Comparison of ENCODE assay signal across 16 cellular contexts in genomic region chr17:31273511-31273910, GRCh38. TPM values are rescaled to one million over a fixed set of nuclear protein-coding genes. Genes with fewer than 3 reads are reported as not detected.
A peak's percentile ranks its signal among the peaks of the same experiment; 100 is the strongest.
DNase-seq lines count a peak whose midpoint lies in the region; ATAC-seq, FAIRE-seq and TF ChIP-seq lines count a peak whose summit lies in the region.
"Had no signal": no experiment of that assay in that cellular context is flagged by ENCODE, and none has a peak within 500 bp of the region (broad histone marks: within the 10 kb centered on the region; RNA-seq: fewer than 3 reads in every experiment).

No MANE protein-coding gene starts in this region.

- H3K9me3 Mint-ChIP-seq in activated CD4-positive, alpha-beta T cell treated with anti-CD3 and anti-CD28 coated beads, Interleukin-2, amount 10 ng/mL, durations not matched to agents 24 days and 14 days: no peaks in the 10 kb centered on the region
- H3K9me3 Mint-ChIP-seq: H9 had no signal

- peaks cover 9% of the 10 kb centered on the region for H3K36me3 ChIP-seq in upper lobe of right lung

- FAIRE-seq in islet of Langerhans (lab: Jason Lieb, UNC): peak; percentile 66

- peak; percentile 5 for DNase-seq in NCI-H748 (lab: John Stamatoyannopoulos, UW; ENCODE audit: unreplicated experiment)
- no peak for DNase-seq in NCI-H748 treated with DMSO at 0.1 percent for 48 hours (lab: John Stamatoyannopoulos, UW)
- DNase-seq in dermis blood vessel endothelial cell: peak; percentile 19
- no peak for DNase-seq in upper lobe of right lung
- no peak for DNase-seq in stimulated activated CD4-positive, alpha-beta T cell treated with anti-CD3 and anti-CD28 coated beads, Interleukin-2, amount 100 ng/mL, for 24 hours
- DNase-seq in activated CD4-positive, alpha-beta T cell treated with anti-CD3 and anti-CD28 coated beads, Interleukin-2, amount 10 ng/mL, durations not matched to agents 24 days and 14 days: no peak
- DNase-seq: H9, NCI-H1930, NCI-H2171, Peyer's patch, SHP77 treated with DMSO at 0.1 percent for 48 hours had no signal

- no peak for TF ChIP-seq CTCF in upper lobe of right lung (IDR thresholded peaks at IDR 0.05)

- no peak for ATAC-seq in upper lobe of right lung
- ATAC-seq in GM18517 (IDR thresholded peaks at IDR 0.05; ENCODE audit: unreplicated experiment): no peak

- no peaks in the 10 kb centered on the region for H3K27me3 ChIP-seq in upper lobe of right lung
- H3K27me3 ChIP-seq: Peyer's patch had no signal

- intact Hi-C loops in upper lobe of right lung (cut with DNase I): no loop called here
- intact Hi-C loops in activated CD4-positive, alpha-beta T cell treated with anti-CD3 and anti-CD28 coated beads, Interleukin-2, amount 10 ng/mL, durations not matched to agents 24 days and 14 days (cut with micrococcal nuclease): no loop called here

- H3K27ac Mint-ChIP-seq in activated CD4-positive, alpha-beta T cell treated with anti-CD3 and anti-CD28 coated beads, Interleukin-2, amount 10 ng/mL, durations not matched to agents 24 days and 14 days: no peak overlapping the region
- H3K27ac Mint-ChIP-seq: H9 had no signal

- H3K9me3 ChIP-seq in upper lobe of right lung: no peaks in the 10 kb centered on the region
- H3K9me3 ChIP-seq: Peyer's patch had no signal

- peaks cover 8% of the 10 kb centered on the region for H3K4me1 Mint-ChIP-seq in activated CD4-positive, alpha-beta T cell treated with anti-CD3 and anti-CD28 coated beads, Interleukin-2, amount 10 ng/mL, durations not matched to agents 24 days and 14 days

- H3K36me3 Mint-ChIP-seq in activated CD4-positive, alpha-beta T cell treated with anti-CD3 and anti-CD28 coated beads, Interleukin-2, amount 10 ng/mL, durations not matched to agents 24 days and 14 days (ENCODE audit: low read depth): no peaks in the 10 kb centered on the region

- H3K4me3 ChIP-seq in upper lobe of right lung: peak overlapping the region; percentile 12
- H3K4me3 ChIP-seq: Peyer's patch had no signal

- peaks cover 25% of the 10 kb centered on the region for H3K4me1 ChIP-seq in upper lobe of right lung
- H3K4me1 ChIP-seq: Peyer's patch had no signal

- H3K27ac ChIP-seq in upper lobe of right lung: peak overlapping the region; percentile 55
- H3K27ac ChIP-seq: Peyer's patch had no signal

- no peak overlapping the region for H3K4me3 Mint-ChIP-seq in activated CD4-positive, alpha-beta T cell treated with anti-CD3 and anti-CD28 coated beads, Interleukin-2, amount 10 ng/mL, durations not matched to agents 24 days and 14 days
- H3K4me3 Mint-ChIP-seq: CD14-positive monocyte, H9 had no signal

- no peaks in the 10 kb centered on the region for H3K27me3 Mint-ChIP-seq in activated CD4-positive, alpha-beta T cell treated with anti-CD3 and anti-CD28 coated beads, Interleukin-2, amount 10 ng/mL, durations not matched to agents 24 days and 14 days

RNA-seq across cellular contexts. Expression of gene OMG, which starts 23.5 kb away (rescaled TPM):
- 3.1 and 4.4 TPM in 2 replicates for total RNA-seq in dermis blood vessel endothelial cell
- total RNA-seq in upper lobe of right lung: 10.3 TPM
- total RNA-seq in activated CD4-positive, alpha-beta T cell treated with anti-CD3 and anti-CD28 coated beads, Interleukin-2, amount 10 ng/mL, durations not matched to agents 24 days and 14 days: 0.09 and 0.35 TPM in 2 replicates
- total RNA-seq: H9, HepG2, NCI-H460, Peyer's patch had no signal

RNA-seq across cellular contexts. Expression of gene EVI2B, which starts 40.3 kb away (rescaled TPM):
- total RNA-seq in dermis blood vessel endothelial cell: under 0.01 and 0.19 TPM in 2 replicates
- 87.9 TPM for total RNA-seq in upper lobe of right lung
- 16.6 and 18.7 TPM in 2 replicates for total RNA-seq in activated CD4-positive, alpha-beta T cell treated with anti-CD3 and anti-CD28 coated beads, Interleukin-2, amount 10 ng/mL, durations not matched to agents 24 days and 14 days
- total RNA-seq: H9, HepG2 had no signal

RNA-seq across cellular contexts. Expression of gene EVI2A, which starts 47.9 kb away (rescaled TPM):
- 0.23 TPM in 1 of 2 replicates, not detected in the other for total RNA-seq in dermis blood vessel endothelial cell
- 38.2 TPM for total RNA-seq in upper lobe of right lung
- total RNA-seq in activated CD4-positive, alpha-beta T cell treated with anti-CD3 and anti-CD28 coated beads, Interleukin-2, amount 10 ng/mL, durations not matched to agents 24 days and 14 days: 30.4 and 31.5 TPM in 2 replicates
- total RNA-seq: H9, HepG2, NCI-H460 had no signal

Comparison
In these comparisons a context has a peak if more than half of its experiments do, and no peak if none do; other contexts are left out.
1. DNase-seq: peak in NCI-H748 (single experiment) and dermis blood vessel endothelial cell (single experiment); none in NCI-H748 treated with DMSO at 0.1 percent for 48 hours (single experiment), upper lobe of right lung (single experiment), stimulated activated CD4-positive, alpha-beta T cell treated with anti-CD3 and anti-CD28 coated beads, Interleukin-2, amount 100 ng/mL, for 24 hours (0 of 2) and activated CD4-positive, alpha-beta T cell treated with anti-CD3 and anti-CD28 coated beads, Interleukin-2, amount 10 ng/mL, durations not matched to agents 24 days and 14 days (single experiment).
2. RNA of gene EVI2B, which starts 40.3 kb away (total RNA-seq): 87.9 TPM in upper lobe of right lung (single experiment) and 16.6 to 18.7 TPM in activated CD4-positive, alpha-beta T cell treated with anti-CD3 and anti-CD28 coated beads, Interleukin-2, amount 10 ng/mL, durations not matched to agents 24 days and 14 days; under 0.01 to 0.19 TPM in dermis blood vessel endothelial cell; every median in the first group is over 10 times any median in the second.
3. RNA of gene EVI2A, which starts 47.9 kb away (total RNA-seq): 38.2 TPM in upper lobe of right lung (single experiment) and 30.4 to 31.5 TPM in activated CD4-positive, alpha-beta T cell treated with anti-CD3 and anti-CD28 coated beads, Interleukin-2, amount 10 ng/mL, durations not matched to agents 24 days and 14 days; 0.23 TPM in dermis blood vessel endothelial cell; every median in the first group is over 10 times any median in the second.